ENCODE assay signal across 18 cellular contexts in the genomic region with DNA sequence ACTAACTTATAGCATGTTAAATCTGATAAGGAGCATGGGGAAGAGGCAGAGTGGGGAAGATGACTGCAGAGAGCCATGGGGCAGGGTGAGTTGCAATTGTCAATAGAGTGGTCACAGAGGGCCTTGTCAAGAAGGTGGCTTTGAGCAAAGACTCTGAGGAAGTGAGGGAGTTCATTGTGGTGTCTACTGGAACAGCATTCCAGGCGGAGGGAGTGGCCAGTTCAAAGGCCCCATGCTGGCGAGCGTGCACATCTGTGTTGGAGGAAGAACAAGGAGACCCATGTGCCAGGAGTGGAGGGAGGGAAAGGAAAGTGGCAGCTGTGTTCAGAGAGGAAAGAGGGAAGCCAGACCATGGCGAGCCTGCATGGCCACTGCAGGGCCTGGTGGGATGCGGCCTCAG. TPM values are rescaled to one million over a fixed set of nuclear protein-coding genes. Genes with fewer than 3 reads are reported as not detected.
DNase-seq lines count a peak whose midpoint lies in the region; ATAC-seq and TF ChIP-seq lines count a peak whose summit lies in the region.
"Had no signal": no experiment of that assay in that cellular context is flagged by ENCODE, and none has a peak within 500 bp of the region (broad histone marks: within the 10 kb centered on the region; RNA-seq: fewer than 3 reads in every experiment).

No MANE protein-coding gene starts in this region.

- H3K27ac ChIP-seq in BLaER1 (no peak overlapping the region; the same call in 1 of the 2 replicates), RWPE2 (ENCODE audit: poor library complexity, severe bottlenecking) (peak overlapping the region; percentile 88), smooth muscle cell (ENCODE audit: low read depth) (peak overlapping the region; percentile 25), spleen (no peak overlapping the region)
- H3K27ac ChIP-seq: 22Rv1 had no signal

- H3K9me3 ChIP-seq in BLaER1 (peaks cover 22% of the 10 kb centered on the region), RWPE2 (ENCODE audit: severe bottlenecking) (peaks cover 3% of the 10 kb centered on the region), smooth muscle cell (replicated peaks; ENCODE audit: low read depth) (no peaks in the 10 kb centered on the region), spleen (peaks cover 0 to 16% (median 3%) of the 10 kb centered on the region in 8 donors)

- H2AFZ ChIP-seq in smooth muscle cell (ENCODE audit: low read depth): no peak overlapping the region

- WGBS in smooth muscle cell (ENCODE audit: low lambda C conversion rate): 94% methylated on average over 5 of the region's 5 CpGs
- WGBS in spleen, 5 donors: 83 to 99% (median 93%) methylated on average over 5 of the region's 5 CpGs

- no peak for TF ChIP-seq POLR2A in spleen (IDR thresholded peaks at IDR 0.05)

- peak; percentile 8 for DNase-seq in LoVo (ENCODE audit: low spot score)
- no peak for DNase-seq in RWPE2 (ENCODE audit: low spot score)
- no peak for DNase-seq in smooth muscle cell (lab: John Stamatoyannopoulos, UW; ENCODE audit: unreplicated experiment)
- DNase-seq in HUDEP-2 (lab: John Stamatoyannopoulos, UW; ENCODE audit: unreplicated experiment in 76 of 76): no peak
- no peak for DNase-seq in DMS79 (lab: John Stamatoyannopoulos, UW)
- no peak for DNase-seq in spleen
- DNase-seq: CD4-positive, CD25-positive, alpha-beta regulatory T cell; DMS 273 treated with DMSO at 0.1 percent for 48 hours; GOT3; H9; HFFc6 had no signal

- no peak overlapping the region for H3K4me3 ChIP-seq in BLaER1
- H3K4me3 ChIP-seq in RWPE2 (ENCODE audit: severe bottlenecking): no peak overlapping the region
- no peak overlapping the region for H3K4me3 ChIP-seq in smooth muscle cell
- no peak overlapping the region for H3K4me3 ChIP-seq in spleen
- H3K4me3 ChIP-seq: K562 had no signal

- no peaks in the 10 kb centered on the region for H4K20me1 ChIP-seq in BLaER1
- H4K20me1 ChIP-seq in smooth muscle cell (ENCODE audit: low read depth): no peaks in the 10 kb centered on the region

- H3F3A ChIP-seq in smooth muscle cell (ENCODE audit: low read depth): peaks cover 7% of the 10 kb centered on the region

- ATAC-seq in RWPE2 (ENCODE audit: low read depth): no peak
- ATAC-seq in HG03342 (IDR thresholded peaks at IDR 0.05; ENCODE audit: unreplicated experiment): no peak
- ATAC-seq: K562 had no signal

- H3K4me1 ChIP-seq in BLaER1 (peaks cover 25% of the 10 kb centered on the region), RWPE2 (ENCODE audit: insufficient read depth, poor library complexity, severe bottlenecking) (peaks cover 28% of the 10 kb centered on the region), smooth muscle cell (ENCODE audit: low read depth) (no peaks in the 10 kb centered on the region), spleen (no peaks in the 10 kb centered on the region)

- intact Hi-C loops in spleen (cut with DNase I; ENCODE audit: low total_unique reads): no loop called here

- H3K4me2 ChIP-seq in BLaER1: peak overlapping the region; percentile 67
- H3K4me2 ChIP-seq in smooth muscle cell: no peak overlapping the region

- TF ChIP-seq CTCF in RWPE2 (IDR thresholded peaks at IDR 0.05; ENCODE audit: poor library complexity, severe bottlenecking) (no peak), smooth muscle cell (IDR thresholded peaks at IDR 0.05; ENCODE audit: borderline replicate concordance, insufficient read depth, poor library complexity, severe bottlenecking) (no peak), spleen (IDR thresholded peaks at IDR 0.05 in 8 of 11, conservative IDR thresholded peaks at IDR 0.05 in 3 of 11) (no peak)

- H3K9ac ChIP-seq in BLaER1 (no peak overlapping the region), smooth muscle cell (ENCODE audit: low read depth) (no peak overlapping the region)

- no peaks in the 10 kb centered on the region for H3K27me3 ChIP-seq in BLaER1
- no peaks in the 10 kb centered on the region for H3K27me3 ChIP-seq in RWPE2 (ENCODE audit: insufficient read depth, poor library complexity, severe bottlenecking)
- no peaks in the 10 kb centered on the region for H3K27me3 ChIP-seq in smooth muscle cell (ENCODE audit: low read depth)
- no peaks in the 10 kb centered on the region for H3K27me3 ChIP-seq in spleen (replicated peaks in 1 of 7)

- H3K36me3 ChIP-seq in BLaER1 (no peaks in the 10 kb centered on the region), RWPE2 (ENCODE audit: low read depth) (no peaks in the 10 kb centered on the region), smooth muscle cell (ENCODE audit: low read depth) (no peaks in the 10 kb centered on the region), spleen (no peaks in the 10 kb centered on the region)

- no peaks in the 10 kb centered on the region for H3K79me2 ChIP-seq in smooth muscle cell (ENCODE audit: low read depth)

RNA-seq across cellular contexts. Expression of gene GPR6, which starts 15.8 kb away (rescaled TPM):
- total RNA-seq in smooth muscle cell (not detected in 2 replicates), spleen (not detected)
- polyA plus RNA-seq in smooth muscle cell (not detected in 2 replicates), spleen (not detected)
- total RNA-seq: A673; CD4-positive, CD25-positive, alpha-beta regulatory T cell; G401; HFFc6; K562 had no signal
- polyA plus RNA-seq: BJ; CD4-positive, CD25-positive, alpha-beta regulatory T cell; K562 had no signal

Comparison
In these comparisons a context has a peak if more than half of its experiments do, and no peak if none do; other contexts are left out.
1. H3K27ac ChIP-seq: peak in RWPE2 (single experiment) and smooth muscle cell (single experiment); none in BLaER1 (single experiment) and spleen (0 of 8).